In genomic region chr2:191158751-191159150, GRCh38 we compare ENCODE assay signal across 1 cellular context.
TF ChIP-seq lines count a peak whose summit lies in the region.

No MANE protein-coding gene starts in this region.

TF ChIP-seq in SK-N-SH, 30 proteins besides CTCF, POLR2A, EP300 and RAD21 (continued from another document):
- TF ChIP-seq MAX (IDR thresholded peaks at IDR 0.05; ENCODE audit: low read depth) = no peak
- TF ChIP-seq FOXJ3 (CRISPR knock-in tag; IDR thresholded peaks at IDR 0.05) = no peak
- TF ChIP-seq TCF12 (IDR thresholded peaks at IDR 0.05) = peak; percentile 42; the same call in 1 of the 2 replicates
